ENCODE assay signal across 26 cellular contexts in the genomic region with DNA sequence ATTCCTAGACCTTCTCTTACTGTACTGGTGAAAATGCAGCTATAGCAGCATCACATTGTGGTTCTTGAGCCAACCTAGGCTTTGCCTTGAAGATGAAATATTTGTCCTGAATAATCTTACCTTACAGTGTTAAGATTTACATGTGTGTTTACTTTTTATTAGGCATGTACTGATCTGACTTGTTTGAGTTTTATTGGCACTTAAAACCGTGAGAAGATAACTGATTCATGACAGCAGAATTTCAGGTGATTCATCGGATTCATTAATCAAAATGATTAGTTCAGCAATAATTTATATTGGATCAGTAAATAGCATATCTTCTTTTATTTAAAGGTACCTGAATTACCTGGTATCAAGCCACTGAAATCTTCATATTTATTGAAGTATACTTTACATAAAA.
"Had no signal": no experiment of that assay in that cellular context is flagged by ENCODE, and none has a peak within 500 bp of the region (broad histone marks: within the 10 kb centered on the region; RNA-seq: fewer than 3 reads in every experiment).

No MANE protein-coding gene starts in this region.

- H3K4me3 Mint-ChIP-seq: activated CD8-positive, alpha-beta T cell treated with anti-CD3 and anti-CD28 coated beads, Interleukin-2, amount 10 ng/mL, durations not matched to agents 7 days and 5 days; activated naive CD8-positive, alpha-beta T cell treated with anti-CD3 and anti-CD28 coated beads, Interleukin-2, amount 10 ng/mL, durations not matched to agents 7 days and 5 days; T-helper 17 cell; WTC11 had no signal

- H3K36me3 Mint-ChIP-seq: activated naive CD8-positive, alpha-beta T cell treated with anti-CD3 and anti-CD28 coated beads, Interleukin-2, amount 10 ng/mL, durations not matched to agents 7 days and 5 days; WTC11 had no signal

- DNase-seq: activated CD4-positive, alpha-beta T cell treated with anti-CD3 and anti-CD28 coated beads for 48 hours; activated CD4-positive, alpha-beta T cell treated with anti-CD3 and anti-CD28 coated beads, Interleukin-2, amount 50 U/mL, for 4 hours; activated CD4-positive, CD25-positive, alpha-beta regulatory T cell treated with anti-CD3 and anti-CD28 coated beads, Interleukin-2, amount 50 U/mL, for 72 hours; activated CD8-positive, alpha-beta memory T cell treated with anti-CD3 and anti-CD28 coated beads, Interleukin-2, amount 50 U/mL, for 48 hours; activated CD8-positive, alpha-beta T cell treated with anti-CD3 and anti-CD28 coated beads, Interleukin-2, amount 10 ng/mL, durations not matched to agents 7 days and 5 days; activated naive CD4-positive, alpha-beta T cell treated with anti-CD3 and anti-CD28 coated beads, Interleukin-2, amount 50 U/mL, for 16 hours; activated naive CD8-positive, alpha-beta T cell treated with anti-CD3 and anti-CD28 coated beads, Interleukin-2, amount 10 ng/mL, durations not matched to agents 7 days and 5 days; activated T-cell treated with anti-CD3 and anti-CD28 coated beads, Interleukin-2, amount 50 U/mL, for 1 hour; adrenal gland; anterior cingulate cortex; caudate nucleus; KG1; MG63; MV-4-11; NCI-H1092 treated with DMSO at 0.1 percent for 48 hours; NCI-H1436; NCI-H1694 treated with DMSO at 0.1 percent for 48 hours; NCI-H2029 treated with DMSO at 0.1 percent for 48 hours; NCI-H510A treated with DMSO at 0.1 percent for 48 hours; NCI-H69; NK-92 treated with Interleukin-12 subunit alpha and Interleukin-12 subunit beta, amount 100 ng/mL, for 24 hours; SIG-M5; T-helper 17 cell; T-helper 9 cell had no signal

- H3K9me3 ChIP-seq: adrenal gland, MG63 had no signal

- H3K4me3 ChIP-seq: adrenal gland, MG63 had no signal

- FAIRE-seq: RCC 7860 had no signal

- H3K27me3 Mint-ChIP-seq: activated naive CD8-positive, alpha-beta T cell treated with anti-CD3 and anti-CD28 coated beads, Interleukin-2, amount 10 ng/mL, durations not matched to agents 7 days and 5 days; T-helper 17 cell had no signal

- H3K4me1 ChIP-seq: adrenal gland had no signal

- H3K4me1 Mint-ChIP-seq: activated naive CD8-positive, alpha-beta T cell treated with anti-CD3 and anti-CD28 coated beads, Interleukin-2, amount 10 ng/mL, durations not matched to agents 7 days and 5 days; T-helper 17 cell; WTC11 had no signal

- ATAC-seq: activated CD8-positive, alpha-beta T cell treated with anti-CD3 and anti-CD28 coated beads, Interleukin-2, amount 10 ng/mL, durations not matched to agents 7 days and 5 days; T-helper 17 cell; WTC11 had no signal

- H3K27ac Mint-ChIP-seq: activated CD8-positive, alpha-beta T cell treated with anti-CD3 and anti-CD28 coated beads, Interleukin-2, amount 10 ng/mL, durations not matched to agents 7 days and 5 days; activated naive CD8-positive, alpha-beta T cell treated with anti-CD3 and anti-CD28 coated beads, Interleukin-2, amount 10 ng/mL, durations not matched to agents 7 days and 5 days; T-helper 17 cell; WTC11 had no signal

- H3K27me3 ChIP-seq: adrenal gland, MG63 had no signal

- H3K36me3 ChIP-seq: adrenal gland, MG63 had no signal

- H3K27ac ChIP-seq: adrenal gland had no signal
